Comparison of ENCODE assay signal across 1 cellular context in the genomic region with DNA sequence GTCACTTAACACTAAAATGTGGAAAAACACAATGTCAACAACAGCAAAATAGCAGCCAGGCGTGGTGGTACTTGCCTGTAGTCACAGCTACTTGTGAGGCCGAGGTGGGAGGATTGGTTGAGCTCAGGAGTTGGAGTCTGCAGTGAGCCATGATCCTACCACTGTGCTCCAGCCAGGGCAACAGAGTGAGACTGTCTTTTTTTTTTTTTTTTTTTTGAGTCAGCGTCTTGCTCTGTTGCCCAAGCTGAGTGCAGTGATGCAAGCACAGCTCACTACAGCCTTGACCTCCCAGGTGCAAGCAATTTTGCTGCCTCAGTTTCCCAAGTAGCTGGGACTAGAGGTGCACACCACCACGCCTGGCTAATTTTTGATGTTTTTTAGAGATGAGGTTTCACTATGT.
TF ChIP-seq lines count a peak whose summit lies in the region.

No MANE protein-coding gene starts in this region.

TF ChIP-seq in IMR-90, 13 proteins besides CTCF, POLR2A, EP300 and RAD21:
- TF ChIP-seq, protein P1, sequence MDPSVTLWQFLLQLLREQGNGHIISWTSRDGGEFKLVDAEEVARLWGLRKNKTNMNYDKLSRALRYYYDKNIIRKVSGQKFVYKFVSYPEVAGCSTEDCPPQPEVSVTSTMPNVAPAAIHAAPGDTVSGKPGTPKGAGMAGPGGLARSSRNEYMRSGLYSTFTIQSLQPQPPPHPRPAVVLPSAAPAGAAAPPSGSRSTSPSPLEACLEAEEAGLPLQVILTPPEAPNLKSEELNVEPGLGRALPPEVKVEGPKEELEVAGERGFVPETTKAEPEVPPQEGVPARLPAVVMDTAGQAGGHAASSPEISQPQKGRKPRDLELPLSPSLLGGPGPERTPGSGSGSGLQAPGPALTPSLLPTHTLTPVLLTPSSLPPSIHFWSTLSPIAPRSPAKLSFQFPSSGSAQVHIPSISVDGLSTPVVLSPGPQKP (IDR thresholded peaks at IDR 0.05; ENCODE audit: borderline replicate concordance, low read depth, low read length): no peak
- TF ChIP-seq MXI1 (IDR thresholded peaks at IDR 0.05; ENCODE audit: borderline replicate concordance, low read depth, low read length) (no peak), SMC3 (IDR thresholded peaks at IDR 0.05; ENCODE audit: low read depth, low read length) (no peak), CHD1 (IDR thresholded peaks at IDR 0.05; ENCODE audit: low read depth, low read length) (no peak), MAZ (IDR thresholded peaks at IDR 0.05; ENCODE audit: borderline replicate concordance, low read depth, low read length) (no peak), RFX5 (IDR thresholded peaks at IDR 0.05; ENCODE audit: low read depth, low read length) (no peak), NFE2L2 (IDR thresholded peaks at IDR 0.05; ENCODE audit: low read depth, low read length) (no peak), MAFK (IDR thresholded peaks at IDR 0.05; ENCODE audit: low read depth, low read length) (no peak), FOS (IDR thresholded peaks at IDR 0.05; ENCODE audit: low read depth, low read length) (no peak), CEBPB (IDR thresholded peaks at IDR 0.05; ENCODE audit: low read depth, low read length) (no peak), BHLHE40 (IDR thresholded peaks at IDR 0.05; ENCODE audit: low read depth, low read length) (no peak), RCOR1 (IDR thresholded peaks at IDR 0.05; ENCODE audit: insufficient replicate concordance, low read length) (no peak)
- TF ChIP-seq, protein P2, sequence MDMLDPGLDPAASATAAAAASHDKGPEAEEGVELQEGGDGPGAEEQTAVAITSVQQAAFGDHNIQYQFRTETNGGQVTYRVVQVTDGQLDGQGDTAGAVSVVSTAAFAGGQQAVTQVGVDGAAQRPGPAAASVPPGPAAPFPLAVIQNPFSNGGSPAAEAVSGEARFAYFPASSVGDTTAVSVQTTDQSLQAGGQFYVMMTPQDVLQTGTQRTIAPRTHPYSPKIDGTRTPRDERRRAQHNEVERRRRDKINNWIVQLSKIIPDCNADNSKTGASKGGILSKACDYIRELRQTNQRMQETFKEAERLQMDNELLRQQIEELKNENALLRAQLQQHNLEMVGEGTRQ (IDR thresholded peaks at IDR 0.05; ENCODE audit: low read depth, low read length): no peak
TF ChIP-seq in IMR-90: peak in this region for 0.
